Comparison of ENCODE assay signal across 7 cellular contexts in the genomic region with DNA sequence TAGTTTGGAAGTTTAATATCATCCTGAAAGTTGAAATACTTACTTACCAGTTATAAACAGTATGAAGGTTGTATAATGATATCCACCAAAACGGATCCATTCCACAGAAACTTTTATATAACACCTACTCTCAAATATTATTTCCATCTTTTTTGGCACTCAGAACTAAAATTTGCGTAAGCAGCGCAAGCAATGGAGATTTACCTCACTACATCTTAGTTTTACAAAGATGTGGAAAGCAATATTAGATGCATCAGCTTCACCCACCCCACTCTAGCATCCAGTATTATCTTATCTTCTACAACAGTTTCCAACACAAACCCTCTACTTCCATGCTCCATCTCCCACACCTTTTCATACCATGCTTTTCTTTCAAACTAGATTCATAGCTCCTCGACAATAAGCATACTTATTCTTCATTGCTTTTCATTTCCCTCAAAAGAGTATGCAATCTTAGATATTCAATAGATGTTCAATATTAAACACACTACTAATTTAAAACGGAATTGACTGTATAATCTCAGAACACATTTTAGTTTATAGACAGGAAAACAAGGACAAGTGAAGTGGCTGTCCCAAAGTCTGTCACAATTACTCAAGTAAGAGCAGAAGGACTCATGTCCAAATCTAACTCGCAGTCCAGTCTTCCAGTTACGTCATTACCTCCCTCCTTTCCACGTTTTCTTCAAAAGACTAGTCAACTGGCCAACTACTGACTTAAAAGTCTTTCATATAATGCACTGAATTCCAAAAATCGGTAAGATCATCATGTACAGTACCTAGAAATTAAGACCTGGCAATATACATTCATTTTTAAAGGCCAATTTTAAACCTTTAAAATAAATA. TPM values are rescaled to one million over a fixed set of nuclear protein-coding genes. Genes with fewer than 3 reads are reported as not detected.
A peak's percentile ranks its signal among the peaks of the same experiment; 100 is the strongest.
DNase-seq lines count a peak whose midpoint lies in the region; ATAC-seq and TF ChIP-seq lines count a peak whose summit lies in the region.

No MANE protein-coding gene starts in this region.

- CTCF ChIA-PET in HEK293 (lab: Yijun Ruan, JAX): interaction anchor here (1.0 to 1.1 kb wide), 2 partner anchors 22 to 40 kb away, joined by 3 to 4 read pairs; no protein-coding TSS in a partner anchor

- DNase-seq in SK-N-MC (ENCODE audit: low read depth, low spot score) (no peak), fibroblast of villous mesenchyme (ENCODE audit: low read depth) (peak; percentile 59)
- no peak for DNase-seq in stimulated activated CD4-positive, alpha-beta T cell treated with anti-CD3 and anti-CD28 coated beads, Interleukin-12 subunit alpha, Interleukin-12 subunit beta, amount 100 ng/mL, for 4 hours
- DNase-seq in activated CD4-positive, CD25-positive, alpha-beta regulatory T cell (lab: John Stamatoyannopoulos, UW): no peak

- H3K9ac ChIP-seq in SK-N-MC (ENCODE audit: insufficient read length) (peak overlapping the region; percentile 98), skeletal muscle tissue (ENCODE audit: low read depth in 1 of 3, low read length in 3 of 3) (peak overlapping the region; percentile 98 to 100 (median 99))

- peak overlapping the region; percentile 10; the same call in 1 of the 2 replicates for H3K27ac ChIP-seq in HEK293 (ENCODE audit: extremely low read depth, low read depth, low read length)
- H3K27ac ChIP-seq in SK-N-MC: no peak overlapping the region; the same call in 1 of the 2 replicates
- H3K27ac ChIP-seq in skeletal muscle tissue (ENCODE audit: low read depth, low read length): peak overlapping the region; percentile 100

- no peaks in the 10 kb centered on the region for H3K27me3 ChIP-seq in skeletal muscle tissue (ENCODE audit: control insufficient read depth in 3 of 3, insufficient read depth in 3 of 3, low read length in 3 of 3)

- H3K4me3 ChIP-seq in HEK293 (ENCODE audit: low read depth, low read length) (peak overlapping the region; percentile 100), SK-N-MC (peak overlapping the region; percentile 92), fibroblast of villous mesenchyme (ENCODE audit: low read depth, low read length) (peak overlapping the region; percentile 97), skeletal muscle tissue (ENCODE audit: low read length in 3 of 3) (peak overlapping the region; percentile 91 to 99 (median 96))

- TF ChIP-seq CTCF in HEK293 (tag by site-specific recombination; IDR thresholded peaks at IDR 0.05) (no peak), fibroblast of villous mesenchyme (IDR thresholded peaks at IDR 0.05; ENCODE audit: insufficient read depth, low read depth, low read length) (no peak)

- POLR2A ChIA-PET in HEK293 (lab: Yijun Ruan, JAX): no interaction called here

- H3K36me3 ChIP-seq in HEK293 (ENCODE audit: control insufficient read depth in 2 of 2, insufficient read depth in 1 of 2, low read length in 2 of 2): peaks cover 4 to 24% of the 10 kb centered on the region in 2 experiments; a peak in 2 of 3 replicates
- H3K36me3 ChIP-seq in SK-N-MC (ENCODE audit: insufficient read depth, low read length): peaks cover 57% of the 10 kb centered on the region
- H3K36me3 ChIP-seq in skeletal muscle tissue (ENCODE audit: control insufficient read depth in 3 of 3, insufficient read depth in 3 of 3, low read length in 3 of 3): peaks cover 0 to 4% (median 2%) of the 10 kb centered on the region in 3 donors

- H3K4me1 ChIP-seq in HEK293 (ENCODE audit: control insufficient read depth, insufficient read depth, low read length) (peaks cover 10% of the 10 kb centered on the region), skeletal muscle tissue (ENCODE audit: control insufficient read depth in 3 of 3, insufficient read depth in 3 of 3, low read length in 3 of 3) (peaks cover 36 to 62% (median 59%) of the 10 kb centered on the region in 3 donors)

- H3K9me3 ChIP-seq in HEK293 (ENCODE audit: control insufficient read depth, insufficient read depth, low read depth, low read length) (no peaks in the 10 kb centered on the region), SK-N-MC (ENCODE audit: low read depth, low read length) (no peaks in the 10 kb centered on the region), skeletal muscle tissue (ENCODE audit: control insufficient read depth in 3 of 3, low read length in 3 of 3) (no peaks in the 10 kb centered on the region)

- no peak for ATAC-seq in HG03520 (IDR thresholded peaks at IDR 0.05; ENCODE audit: unreplicated experiment)

TF ChIP-seq in HEK293, 187 proteins besides CTCF, POLR2A, EP300 and RAD21 (continues in another document):
- TF ChIP-seq GFI1B (tag by site-specific recombination; IDR thresholded peaks at IDR 0.05): no peak
- peak; percentile 70 for TF ChIP-seq ZNF664 (tag by site-specific recombination; IDR thresholded peaks at IDR 0.05)
- peak; percentile 86 for TF ChIP-seq FEZF1 (tag by site-specific recombination; IDR thresholded peaks at IDR 0.05)
- TF ChIP-seq, protein P1, sequence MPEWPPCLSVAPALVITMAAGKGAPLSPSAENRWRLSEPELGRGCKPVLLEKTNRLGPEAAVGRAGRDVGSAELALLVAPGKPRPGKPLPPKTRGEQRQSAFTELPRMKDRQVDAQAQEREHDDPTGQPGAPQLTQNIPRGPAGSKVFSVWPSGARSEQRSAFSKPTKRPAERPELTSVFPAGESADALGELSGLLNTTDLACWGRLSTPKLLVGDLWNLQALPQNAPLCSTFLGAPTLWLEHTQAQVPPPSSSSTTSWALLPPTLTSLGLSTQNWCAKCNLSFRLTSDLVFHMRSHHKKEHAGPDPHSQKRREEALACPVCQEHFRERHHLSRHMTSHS (tag by site-specific recombination; IDR thresholded peaks at IDR 0.05): no peak
- TF ChIP-seq ZNF416 (tag by site-specific recombination; IDR thresholded peaks at IDR 0.05): no peak
- TF ChIP-seq ZBTB7A (tag by site-specific recombination; IDR thresholded peaks at IDR 0.05; ENCODE audit: low read depth): no peak
- TF ChIP-seq ZNF510 (tag by site-specific recombination; IDR thresholded peaks at IDR 0.05; ENCODE audit: insufficient replicate concordance): no peak
- 0 out of 2 replicates have a peak, but pooled peaks have one; percentile 13 for TF ChIP-seq ZNF600 (tag by site-specific recombination; IDR thresholded peaks at IDR 0.05)
- no peak for TF ChIP-seq ZNF48 (tag by site-specific recombination; IDR thresholded peaks at IDR 0.05)
- TF ChIP-seq ZNF560 (tag by site-specific recombination; IDR thresholded peaks at IDR 0.05; ENCODE audit: borderline replicate concordance): no peak
- no peak for TF ChIP-seq ZNF843 (tag by site-specific recombination; IDR thresholded peaks at IDR 0.05)
- TF ChIP-seq YY2 (tag by site-specific recombination; IDR thresholded peaks at IDR 0.05): no peak
- no peak for TF ChIP-seq HOXD13 (CRISPR knock-in tag; IDR thresholded peaks at IDR 0.05; ENCODE audit: borderline replicate concordance)
- TF ChIP-seq ZNF366 (tag by site-specific recombination; conservative IDR thresholded peaks at IDR 0.05): peak; percentile 84
- TF ChIP-seq ZNF792 (tag by site-specific recombination; IDR thresholded peaks at IDR 0.05): no peak
- TF ChIP-seq ZBTB21 (tag by site-specific recombination; IDR thresholded peaks at IDR 0.05): peak; percentile 72
- no peak for TF ChIP-seq ZNF660 (tag by site-specific recombination; IDR thresholded peaks at IDR 0.05)
- no peak for TF ChIP-seq ZNF23 (tag by site-specific recombination; IDR thresholded peaks at IDR 0.05; ENCODE audit: borderline replicate concordance)
- TF ChIP-seq ZNF184 (tag by site-specific recombination; IDR thresholded peaks at IDR 0.05): no peak
- TF ChIP-seq ZNF132 (tag by site-specific recombination; IDR thresholded peaks at IDR 0.05; ENCODE audit: borderline replicate concordance): no peak
- TF ChIP-seq, protein P2, sequence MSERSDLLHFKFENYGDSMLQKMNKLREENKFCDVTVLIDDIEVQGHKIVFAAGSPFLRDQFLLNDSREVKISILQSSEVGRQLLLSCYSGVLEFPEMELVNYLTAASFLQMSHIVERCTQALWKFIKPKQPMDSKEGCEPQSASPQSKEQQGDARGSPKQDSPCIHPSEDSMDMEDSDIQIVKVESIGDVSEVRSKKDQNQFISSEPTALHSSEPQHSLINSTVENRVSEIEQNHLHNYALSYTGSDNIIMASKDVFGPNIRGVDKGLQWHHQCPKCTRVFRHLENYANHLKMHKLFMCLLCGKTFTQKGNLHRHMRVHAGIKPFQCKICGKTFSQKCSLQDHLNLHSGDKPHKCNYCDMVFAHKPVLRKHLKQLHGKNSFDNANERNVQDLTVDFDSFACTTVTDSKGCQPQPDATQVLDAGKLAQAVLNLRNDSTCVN (tag by site-specific recombination; optimal IDR thresholded peaks at IDR 0.05): no peak
- no peak for TF ChIP-seq YY1 (tag by site-specific recombination; IDR thresholded peaks at IDR 0.05)
- no peak for TF ChIP-seq ZEB2 (tag by site-specific recombination; IDR thresholded peaks at IDR 0.05)
- no peak for TF ChIP-seq KLF10 (tag by site-specific recombination; IDR thresholded peaks at IDR 0.05)
- TF ChIP-seq, protein P3, sequence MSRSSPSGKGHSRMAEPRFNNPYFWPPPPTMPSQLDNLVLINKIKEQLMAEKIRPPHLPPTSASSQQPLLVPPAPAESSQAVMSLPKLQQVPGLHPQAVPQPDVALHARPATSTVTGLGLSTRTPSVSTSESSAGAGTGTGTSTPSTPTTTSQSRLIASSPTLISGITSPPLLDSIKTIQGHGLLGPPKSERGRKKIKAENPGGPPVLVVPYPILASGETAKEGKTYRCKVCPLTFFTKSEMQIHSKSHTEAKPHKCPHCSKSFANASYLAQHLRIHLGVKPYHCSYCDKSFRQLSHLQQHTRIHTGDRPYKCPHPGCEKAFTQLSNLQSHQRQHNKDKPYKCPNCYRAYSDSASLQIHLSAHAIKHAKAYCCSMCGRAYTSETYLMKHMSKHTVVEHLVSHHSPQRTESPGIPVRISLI (tag by site-specific recombination; IDR thresholded peaks at IDR 0.05): no peak
- no peak for TF ChIP-seq ZNF155 (tag by site-specific recombination; IDR thresholded peaks at IDR 0.05)
- no peak for TF ChIP-seq ZNF544 (tag by site-specific recombination; IDR thresholded peaks at IDR 0.05)
- no peak for TF ChIP-seq ZNF211 (tag by site-specific recombination; IDR thresholded peaks at IDR 0.05; ENCODE audit: low read depth)
- TF ChIP-seq, protein P4, sequence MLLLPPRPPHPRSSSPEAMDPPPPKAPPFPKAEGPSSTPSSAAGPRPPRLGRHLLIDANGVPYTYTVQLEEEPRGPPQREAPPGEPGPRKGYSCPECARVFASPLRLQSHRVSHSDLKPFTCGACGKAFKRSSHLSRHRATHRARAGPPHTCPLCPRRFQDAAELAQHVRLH (tag by site-specific recombination; IDR thresholded peaks at IDR 0.05): no peak
- TF ChIP-seq ZNF777 (tag by site-specific recombination; IDR thresholded peaks at IDR 0.05; ENCODE audit: borderline replicate concordance): no peak
- no peak for TF ChIP-seq ZNF354C (tag by site-specific recombination; IDR thresholded peaks at IDR 0.05; ENCODE audit: borderline replicate concordance, low read depth)

RNA-seq across cellular contexts. Expression of a gene that starts 2.2 kb away (rescaled TPM):
- total RNA-seq in fibroblast of villous mesenchyme (41.9 and 60.9 TPM in 2 replicates), skeletal muscle tissue (47.0 TPM)

RNA-seq across cellular contexts. Expression of a gene that starts 46.9 kb away (rescaled TPM):
- total RNA-seq in fibroblast of villous mesenchyme: 164 and 166 TPM in 2 replicates
- 63.7 TPM for total RNA-seq in skeletal muscle tissue
